Comparison of ENCODE assay signal across 14 cellular contexts in genomic region chr9:3879731-3880493, GRCh38.
DNase-seq lines count a peak whose midpoint lies in the region; ATAC-seq lines count a peak whose summit lies in the region.
"Had no signal": no experiment of that assay in that cellular context is flagged by ENCODE, and none has a peak within 500 bp of the region (broad histone marks: within the 10 kb centered on the region; RNA-seq: fewer than 3 reads in every experiment).

No MANE protein-coding gene starts in this region.

- intact Hi-C loops in activated CD4-positive, alpha-beta T cell treated with anti-CD3 and anti-CD28 coated beads, Interleukin-2, amount 10 ng/mL, durations not matched to agents 24 days and 14 days (cut with micrococcal nuclease) = no loop called here

- no peak overlapping the region for H2BK5ac ChIP-seq in mesenchymal stem cell (ENCODE audit: low read depth, low read length, poor library complexity, severe bottlenecking)

- peaks cover 7% of the 10 kb centered on the region for H3K9me3 Mint-ChIP-seq in activated CD4-positive, alpha-beta T cell treated with anti-CD3 and anti-CD28 coated beads, Interleukin-2, amount 10 ng/mL, durations not matched to agents 24 days and 14 days
- H3K9me3 Mint-ChIP-seq in stimulated activated effector memory CD8-positive, alpha-beta T cell treated with anti-CD3 and anti-CD28 coated beads, Interleukin-12 subunit alpha, Interleukin-12 subunit beta, amount 100 ng/mL, for 72 hours = peaks cover 5% of the 10 kb centered on the region

- no peak overlapping the region for H3K4me3 Mint-ChIP-seq in activated CD4-positive, alpha-beta T cell treated with anti-CD3 and anti-CD28 coated beads, Interleukin-2, amount 10 ng/mL, durations not matched to agents 24 days and 14 days
- H3K4me3 Mint-ChIP-seq in stimulated activated effector memory CD8-positive, alpha-beta T cell treated with anti-CD3 and anti-CD28 coated beads, Interleukin-12 subunit alpha, Interleukin-12 subunit beta, amount 100 ng/mL, for 72 hours = no peak overlapping the region
- H3K4me3 Mint-ChIP-seq: activated naive CD8-positive, alpha-beta T cell treated with anti-CD3 and anti-CD28 coated beads, Interleukin-2, amount 10 ng/mL, durations not matched to agents 7 days and 5 days; endodermal cell; stimulated activated memory B cell treated with anti-CD40 and anti-IgM and Interleukin-4, amounts not matched to agents 10 μg/mL and 1 μg/mL and 100 μg/mL, for 72 hours had no signal

- 87% methylated on average over 16 of the region's 16 CpGs for WGBS in mesenchymal stem cell

- H3K4me2 ChIP-seq in mesenchymal stem cell (ENCODE audit: low read length, poor library complexity, severe bottlenecking) = no peak overlapping the region

- H3K27ac ChIP-seq in mesenchymal stem cell (ENCODE audit: low read length, poor library complexity, severe bottlenecking) = no peak overlapping the region
- H3K27ac ChIP-seq: SK-N-MC had no signal

- H2BK12ac ChIP-seq in mesenchymal stem cell (ENCODE audit: low read length in 2 of 2) = peak overlapping the region in 1 of 2 experiments; percentile 66

- peak overlapping the region; percentile 35 for H4K8ac ChIP-seq in mesenchymal stem cell (ENCODE audit: low read length)

- H3K4me3 ChIP-seq in mesenchymal stem cell (ENCODE audit: insufficient read depth in 1 of 2, low read depth in 1 of 2, low read length in 2 of 2) = no peak overlapping the region
- H3K4me3 ChIP-seq: mucosa of descending colon, SK-N-MC had no signal

- H2AFZ ChIP-seq in mesenchymal stem cell (ENCODE audit: low read depth, low read length) = no peak overlapping the region

- no peak overlapping the region for H4K91ac ChIP-seq in mesenchymal stem cell (ENCODE audit: low read length)

- peak overlapping the region in 1 of 2 experiments; percentile 31 for H3K18ac ChIP-seq in mesenchymal stem cell (ENCODE audit: low read depth in 1 of 2, low read length in 2 of 2)

- H2BK120ac ChIP-seq in mesenchymal stem cell (ENCODE audit: low read depth, low read length) = no peak overlapping the region

- DNase-seq in DMS53 (lab: John Stamatoyannopoulos, UW) (peak; percentile 74), NCI-H187 treated with DMSO at 0.1 percent for 48 hours (lab: John Stamatoyannopoulos, UW) (peak; percentile 37), SHP77 treated with DMSO at 0.1 percent for 48 hours (lab: John Stamatoyannopoulos, UW) (peak; percentile 27), mesenchymal stem cell (no peak), glomerular visceral epithelial cell (ENCODE audit: extremely low spot score) (no peak), C1 segment of cervical spinal cord (lab: John Stamatoyannopoulos, UW) (no peak)
- DNase-seq in activated CD4-positive, alpha-beta T cell treated with anti-CD3 and anti-CD28 coated beads, Interleukin-2, amount 10 ng/mL, durations not matched to agents 24 days and 14 days = no peak
- DNase-seq in stimulated activated effector memory CD8-positive, alpha-beta T cell treated with anti-CD3 and anti-CD28 coated beads, Interleukin-12 subunit alpha, Interleukin-12 subunit beta, amount 100 ng/mL, for 72 hours (ENCODE audit: low spot score in 2 of 2) = no peak
- DNase-seq: activated naive CD8-positive, alpha-beta T cell treated with anti-CD3 and anti-CD28 coated beads, Interleukin-2, amount 10 ng/mL, durations not matched to agents 7 days and 5 days; endodermal cell; mucosa of descending colon; stimulated activated CD4-positive, alpha-beta T cell treated with anti-CD3 and anti-CD28 coated beads, Interleukin-15, amount 100 ng/mL, for 24 hours had no signal

- no peak overlapping the region for H3K14ac ChIP-seq in mesenchymal stem cell (ENCODE audit: low read length in 2 of 2)

- no peak overlapping the region for H3K27ac Mint-ChIP-seq in activated CD4-positive, alpha-beta T cell treated with anti-CD3 and anti-CD28 coated beads, Interleukin-2, amount 10 ng/mL, durations not matched to agents 24 days and 14 days
- H3K27ac Mint-ChIP-seq in stimulated activated effector memory CD8-positive, alpha-beta T cell treated with anti-CD3 and anti-CD28 coated beads, Interleukin-12 subunit alpha, Interleukin-12 subunit beta, amount 100 ng/mL, for 72 hours = no peak overlapping the region
- H3K27ac Mint-ChIP-seq: activated naive CD8-positive, alpha-beta T cell treated with anti-CD3 and anti-CD28 coated beads, Interleukin-2, amount 10 ng/mL, durations not matched to agents 7 days and 5 days; endodermal cell; stimulated activated memory B cell treated with anti-CD40 and anti-IgM and Interleukin-4, amounts not matched to agents 10 μg/mL and 1 μg/mL and 100 μg/mL, for 72 hours had no signal

- no peaks in the 10 kb centered on the region for H3K27me3 Mint-ChIP-seq in activated CD4-positive, alpha-beta T cell treated with anti-CD3 and anti-CD28 coated beads, Interleukin-2, amount 10 ng/mL, durations not matched to agents 24 days and 14 days

- peak overlapping the region; percentile 0 for H2AK5ac ChIP-seq in mesenchymal stem cell (ENCODE audit: low read length, severe bottlenecking)

- peak overlapping the region; percentile 26 for H2BK15ac ChIP-seq in mesenchymal stem cell (ENCODE audit: low read depth, poor library complexity, severe bottlenecking)

- H3K36me3 Mint-ChIP-seq in activated CD4-positive, alpha-beta T cell treated with anti-CD3 and anti-CD28 coated beads, Interleukin-2, amount 10 ng/mL, durations not matched to agents 24 days and 14 days (ENCODE audit: low read depth) = peaks cover 2% of the 10 kb centered on the region
- no peaks in the 10 kb centered on the region for H3K36me3 Mint-ChIP-seq in stimulated activated effector memory CD8-positive, alpha-beta T cell treated with anti-CD3 and anti-CD28 coated beads, Interleukin-12 subunit alpha, Interleukin-12 subunit beta, amount 100 ng/mL, for 72 hours
- H3K36me3 Mint-ChIP-seq: activated naive CD8-positive, alpha-beta T cell treated with anti-CD3 and anti-CD28 coated beads, Interleukin-2, amount 10 ng/mL, durations not matched to agents 7 days and 5 days; stimulated activated memory B cell treated with anti-CD40 and anti-IgM and Interleukin-4, amounts not matched to agents 10 μg/mL and 1 μg/mL and 100 μg/mL, for 72 hours had no signal

- no peaks in the 10 kb centered on the region for H3K9me3 ChIP-seq in mesenchymal stem cell (ENCODE audit: control insufficient read depth, low read length)
- H3K9me3 ChIP-seq: mucosa of descending colon had no signal

- peaks cover 12 to 33% of the 10 kb centered on the region in 2 experiments for H3K36me3 ChIP-seq in mesenchymal stem cell (ENCODE audit: control insufficient read depth in 1 of 2, insufficient read depth in 2 of 2, low read depth in 1 of 2, low read length in 2 of 2)

- H3K27me3 ChIP-seq in mesenchymal stem cell (ENCODE audit: control insufficient read depth in 1 of 2, insufficient read depth in 1 of 2, low read length in 2 of 2) = no peaks in the 10 kb centered on the region

- peaks cover 15% of the 10 kb centered on the region for H3K79me1 ChIP-seq in mesenchymal stem cell (replicated peaks; ENCODE audit: low read length, poor library complexity, severe bottlenecking)

- peak overlapping the region in 1 of 2 experiments; percentile 4 for H3K4ac ChIP-seq in mesenchymal stem cell (ENCODE audit: low read depth in 1 of 2, low read length in 2 of 2)

- H3K9ac ChIP-seq in mesenchymal stem cell (ENCODE audit: low read length) = no peak overlapping the region

- H3K4me1 ChIP-seq in mesenchymal stem cell (ENCODE audit: control insufficient read depth, insufficient read depth, low read depth, low read length) = peaks cover 5% of the 10 kb centered on the region

- H3K23ac ChIP-seq in mesenchymal stem cell (ENCODE audit: low read length in 2 of 2) = no peak overlapping the region

- ATAC-seq in stimulated activated effector memory CD8-positive, alpha-beta T cell treated with anti-CD3 and anti-CD28 coated beads, Interleukin-12 subunit alpha, Interleukin-12 subunit beta, amount 100 ng/mL, for 72 hours = no peak
- ATAC-seq: mucosa of descending colon; stimulated activated memory B cell treated with anti-CD40 and anti-IgM and Interleukin-4, amounts not matched to agents 10 μg/mL and 1 μg/mL and 100 μg/mL, for 72 hours had no signal

- H3K4me1 Mint-ChIP-seq in activated CD4-positive, alpha-beta T cell treated with anti-CD3 and anti-CD28 coated beads, Interleukin-2, amount 10 ng/mL, durations not matched to agents 24 days and 14 days = peaks cover 2% of the 10 kb centered on the region
- H3K4me1 Mint-ChIP-seq in stimulated activated effector memory CD8-positive, alpha-beta T cell treated with anti-CD3 and anti-CD28 coated beads, Interleukin-12 subunit alpha, Interleukin-12 subunit beta, amount 100 ng/mL, for 72 hours = no peaks in the 10 kb centered on the region
- H3K4me1 Mint-ChIP-seq: activated naive CD8-positive, alpha-beta T cell treated with anti-CD3 and anti-CD28 coated beads, Interleukin-2, amount 10 ng/mL, durations not matched to agents 7 days and 5 days; stimulated activated memory B cell treated with anti-CD40 and anti-IgM and Interleukin-4, amounts not matched to agents 10 μg/mL and 1 μg/mL and 100 μg/mL, for 72 hours had no signal

Comparison
In these comparisons a context has a peak if more than half of its experiments do, and no peak if none do; other contexts are left out.
1. DNase-seq: peak in DMS53 (single experiment), NCI-H187 treated with DMSO at 0.1 percent for 48 hours (single experiment) and SHP77 treated with DMSO at 0.1 percent for 48 hours (single experiment); none in mesenchymal stem cell (single experiment), activated CD4-positive, alpha-beta T cell treated with anti-CD3 and anti-CD28 coated beads, Interleukin-2, amount 10 ng/mL, durations not matched to agents 24 days and 14 days (single experiment), stimulated activated effector memory CD8-positive, alpha-beta T cell treated with anti-CD3 and anti-CD28 coated beads, Interleukin-12 subunit alpha, Interleukin-12 subunit beta, amount 100 ng/mL, for 72 hours (0 of 2), glomerular visceral epithelial cell (single experiment) and C1 segment of cervical spinal cord (0 of 14).